20 cellular contexts compared by ENCODE assay signal in genomic region chr2:7661532-7661931, GRCh38.
DNase-seq lines count a peak whose midpoint lies in the region; ATAC-seq and TF ChIP-seq lines count a peak whose summit lies in the region.
"Had no signal": no experiment of that assay in that cellular context is flagged by ENCODE, and none has a peak within 500 bp of the region (broad histone marks: within the 10 kb centered on the region; RNA-seq: fewer than 3 reads in every experiment).

No MANE protein-coding gene starts in this region.

- H2AFZ ChIP-seq in neural progenitor cell (replicated peaks) = no peak overlapping the region
- H2AFZ ChIP-seq: PC-9 had no signal

- H3K9ac ChIP-seq in neural progenitor cell = no peak overlapping the region

- H3K4me3 ChIP-seq in neural progenitor cell (no peak overlapping the region), right lobe of liver (no peak overlapping the region)
- H3K4me3 ChIP-seq: PC-9, SJCRH30 had no signal

- no peaks in the 10 kb centered on the region for H3K4me1 ChIP-seq in neural progenitor cell
- H3K4me1 ChIP-seq in right lobe of liver = no peaks in the 10 kb centered on the region
- H3K4me1 ChIP-seq: SJCRH30 had no signal

- no peak for TF ChIP-seq POLR2A in right lobe of liver (IDR thresholded peaks at IDR 0.05)

- ATAC-seq in right lobe of liver = no peak

- intact Hi-C loops in activated T-helper 2 cell treated with anti-CD3 and anti-CD28 coated beads, Interferon-gamma antibody, Interleukin-2, Interleukin-4, amounts not matched to agents 10 μg/mL and 5 μg/mL and 100 μg/mL, durations not matched to agents 14 hours and 24 hours and 36 hours (cut with micrococcal nuclease) = loop anchor here (5.0 kb wide), 1 partner anchor 74 kb away; no protein-coding TSS in a partner anchor
- intact Hi-C loops in right lobe of liver (cut with DNase I) = no loop called here

- peaks cover 33% of the 10 kb centered on the region for H3K4me1 Mint-ChIP-seq in activated T-helper 2 cell treated with anti-CD3 and anti-CD28 coated beads, Interferon-gamma antibody, Interleukin-2, Interleukin-4, amounts not matched to agents 10 μg/mL and 5 μg/mL and 100 μg/mL, durations not matched to agents 14 hours and 24 hours and 36 hours (ENCODE audit: low read depth)
- peaks cover 5% of the 10 kb centered on the region for H3K4me1 Mint-ChIP-seq in neural progenitor cell
- H3K4me1 Mint-ChIP-seq: CD14-positive monocyte had no signal

- DNase-seq in DMS79 treated with DMSO at 0.1 percent for 48 hours (lab: John Stamatoyannopoulos, UW) (peak; percentile 29), DMS79 (lab: John Stamatoyannopoulos, UW) (no peak), NCI-H146 (lab: John Stamatoyannopoulos, UW) (peak; percentile 84), NCI-H345 treated with DMSO at 0.1 percent for 48 hours (lab: John Stamatoyannopoulos, UW; ENCODE audit: unreplicated experiment) (peak; percentile 57), neural progenitor cell (ENCODE audit: low spot score) (no peak), HuH-7.5 (ENCODE audit: low spot score) (no peak), right lobe of liver (no peak)
- DNase-seq in activated T-helper 2 cell treated with anti-CD3 and anti-CD28 coated beads, Interferon-gamma antibody, Interleukin-2, Interleukin-4, amounts not matched to agents 10 μg/mL and 5 μg/mL and 100 μg/mL, durations not matched to agents 14 hours and 24 hours and 36 hours (ENCODE audit: low spot score) = no peak
- DNase-seq: 8988T, GF-D8, H7, Karpas-422, NCI-H1436, NCI-H2081 treated with DMSO at 0.1 percent for 48 hours, NCI-H82, PC-9, SJCRH30, SW 1271 had no signal

- no peak overlapping the region for H3K4me2 ChIP-seq in neural progenitor cell
- H3K4me2 ChIP-seq: PC-9 had no signal

- H3K36me3 Mint-ChIP-seq in activated T-helper 2 cell treated with anti-CD3 and anti-CD28 coated beads, Interferon-gamma antibody, Interleukin-2, Interleukin-4, amounts not matched to agents 10 μg/mL and 5 μg/mL and 100 μg/mL, durations not matched to agents 14 hours and 24 hours and 36 hours (ENCODE audit: low read depth) = peaks cover 68% of the 10 kb centered on the region
- peaks cover 2% of the 10 kb centered on the region for H3K36me3 Mint-ChIP-seq in neural progenitor cell
- H3K36me3 Mint-ChIP-seq: CD14-positive monocyte, IgD-negative memory B cell had no signal

- H3K9me3 ChIP-seq in neural progenitor cell (ENCODE audit: low read depth) (no peaks in the 10 kb centered on the region), right lobe of liver (no peaks in the 10 kb centered on the region)
- H3K9me3 ChIP-seq: SJCRH30 had no signal

- H3K79me2 ChIP-seq in neural progenitor cell (ENCODE audit: low read depth) = no peaks in the 10 kb centered on the region

- no peak overlapping the region for H3K27ac ChIP-seq in neural progenitor cell
- no peak overlapping the region for H3K27ac ChIP-seq in right lobe of liver
- H3K27ac ChIP-seq: PC-9, SJCRH30 had no signal

- TF ChIP-seq CTCF in neural progenitor cell (IDR thresholded peaks at IDR 0.05) (no peak), right lobe of liver (IDR thresholded peaks at IDR 0.05) (no peak)

- H3K27me3 ChIP-seq in neural progenitor cell (no peaks in the 10 kb centered on the region), right lobe of liver (no peaks in the 10 kb centered on the region)
- H3K27me3 ChIP-seq: SJCRH30 had no signal

- H3K27ac Mint-ChIP-seq in activated T-helper 2 cell treated with anti-CD3 and anti-CD28 coated beads, Interferon-gamma antibody, Interleukin-2, Interleukin-4, amounts not matched to agents 10 μg/mL and 5 μg/mL and 100 μg/mL, durations not matched to agents 14 hours and 24 hours and 36 hours = peak overlapping the region; percentile 53
- no peak overlapping the region for H3K27ac Mint-ChIP-seq in neural progenitor cell
- H3K27ac Mint-ChIP-seq: IgD-negative memory B cell had no signal

- H3K27me3 Mint-ChIP-seq in activated T-helper 2 cell treated with anti-CD3 and anti-CD28 coated beads, Interferon-gamma antibody, Interleukin-2, Interleukin-4, amounts not matched to agents 10 μg/mL and 5 μg/mL and 100 μg/mL, durations not matched to agents 14 hours and 24 hours and 36 hours (ENCODE audit: low read depth) = no peaks in the 10 kb centered on the region
- H3K27me3 Mint-ChIP-seq in neural progenitor cell (ENCODE audit: insufficient read depth, low read depth) = no peaks in the 10 kb centered on the region

- H3K4me3 Mint-ChIP-seq in activated T-helper 2 cell treated with anti-CD3 and anti-CD28 coated beads, Interferon-gamma antibody, Interleukin-2, Interleukin-4, amounts not matched to agents 10 μg/mL and 5 μg/mL and 100 μg/mL, durations not matched to agents 14 hours and 24 hours and 36 hours (ENCODE audit: low read depth) = peak overlapping the region; percentile 33
- H3K4me3 Mint-ChIP-seq in neural progenitor cell = no peak overlapping the region
- H3K4me3 Mint-ChIP-seq: CD14-positive monocyte, IgD-negative memory B cell had no signal

- H4K20me1 ChIP-seq in neural progenitor cell (ENCODE audit: low read depth) = no peaks in the 10 kb centered on the region

- 59% methylated on average over 5 of the region's 5 CpGs for WGBS in right lobe of liver (ENCODE audit: insufficient coverage, low coverage, low lambda C conversion rate, missing lambda C conversion rate)

- H3F3A ChIP-seq in neural progenitor cell (ENCODE audit: low read depth) = no peaks in the 10 kb centered on the region

- H3K9me3 Mint-ChIP-seq in activated T-helper 2 cell treated with anti-CD3 and anti-CD28 coated beads, Interferon-gamma antibody, Interleukin-2, Interleukin-4, amounts not matched to agents 10 μg/mL and 5 μg/mL and 100 μg/mL, durations not matched to agents 14 hours and 24 hours and 36 hours = peaks cover 59% of the 10 kb centered on the region
- peaks cover 17% of the 10 kb centered on the region for H3K9me3 Mint-ChIP-seq in neural progenitor cell

- H3K36me3 ChIP-seq in neural progenitor cell (no peaks in the 10 kb centered on the region), right lobe of liver (no peaks in the 10 kb centered on the region)
- H3K36me3 ChIP-seq: SJCRH30 had no signal

Comparison
In these comparisons a context has a peak if more than half of its experiments do, and no peak if none do; other contexts are left out.
1. DNase-seq: peak in DMS79 treated with DMSO at 0.1 percent for 48 hours (single experiment), NCI-H146 (single experiment) and NCI-H345 treated with DMSO at 0.1 percent for 48 hours (single experiment); none in DMS79 (single experiment), activated T-helper 2 cell treated with anti-CD3 and anti-CD28 coated beads, Interferon-gamma antibody, Interleukin-2, Interleukin-4, amounts not matched to agents 10 μg/mL and 5 μg/mL and 100 μg/mL, durations not matched to agents 14 hours and 24 hours and 36 hours (single experiment), neural progenitor cell (single experiment), HuH-7.5 (single experiment) and right lobe of liver (0 of 3).